In the genomic region with DNA sequence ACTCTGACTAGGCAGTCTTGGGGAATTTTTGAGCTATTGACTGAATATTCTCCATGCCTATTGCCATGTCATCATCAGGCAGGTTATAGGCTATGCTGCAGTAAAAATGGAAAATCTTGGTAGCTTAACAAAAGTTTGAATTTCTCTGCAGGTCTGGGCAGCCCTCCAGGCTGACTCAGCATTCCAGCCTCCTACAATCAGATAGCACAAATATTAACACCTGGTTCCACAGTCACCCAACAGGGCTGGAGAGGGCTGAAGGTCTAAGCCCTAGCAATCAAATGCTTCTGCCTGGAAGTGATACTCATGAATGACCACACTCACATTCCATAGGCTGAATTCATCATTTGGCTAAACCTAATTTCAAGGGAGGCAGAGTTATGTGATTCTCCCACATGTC, we compare ENCODE assay signal across 12 cellular contexts. TPM values are rescaled to one million over a fixed set of nuclear protein-coding genes. Genes with fewer than 3 reads are reported as not detected.
DNase-seq lines count a peak whose midpoint lies in the region; ATAC-seq and FAIRE-seq lines count a peak whose summit lies in the region.
"Had no signal": no experiment of that assay in that cellular context is flagged by ENCODE, and none has a peak within 500 bp of the region (broad histone marks: within the 10 kb centered on the region; RNA-seq: fewer than 3 reads in every experiment).

No MANE protein-coding gene starts in this region.

- H3K9me3 ChIP-seq in GM23248 (ENCODE audit: low read depth) (no peaks in the 10 kb centered on the region), small intestine (ENCODE audit: control insufficient read depth, low read depth) (no peaks in the 10 kb centered on the region)
- H3K9me3 ChIP-seq: Peyer's patch had no signal

- no peaks in the 10 kb centered on the region for H3K36me3 ChIP-seq in GM23248 (ENCODE audit: low read depth)
- no peaks in the 10 kb centered on the region for H3K36me3 ChIP-seq in small intestine (ENCODE audit: control insufficient read depth in 2 of 2, insufficient read depth in 2 of 2, low read length in 2 of 2)
- H3K36me3 ChIP-seq: Peyer's patch had no signal

- H3K4me1 ChIP-seq in GM23248 (ENCODE audit: insufficient read depth) (peaks cover 27% of the 10 kb centered on the region), small intestine (ENCODE audit: control insufficient read depth in 2 of 2, insufficient read depth in 1 of 2, low read depth in 1 of 2, low read length in 1 of 2) (peaks cover 0 to 9% of the 10 kb centered on the region in 2 donors)

- FAIRE-seq in small intestine (lab: Jason Lieb, UNC): no peak

- ATAC-seq in GM21367 (IDR thresholded peaks at IDR 0.05; ENCODE audit: unreplicated experiment): no peak
- ATAC-seq: stimulated activated effector memory CD8-positive, alpha-beta T cell treated with anti-CD3 and anti-CD28 coated beads, Interleukin-12 subunit alpha, Interleukin-12 subunit beta, amount 100 ng/mL, for 72 hours had no signal

- H3F3A ChIP-seq in GM23248 (ENCODE audit: insufficient read depth): peaks cover 13% of the 10 kb centered on the region

- no peak overlapping the region for H2AFZ ChIP-seq in GM23248

- H3K27me3 ChIP-seq in GM23248 (replicated peaks; ENCODE audit: insufficient read depth): no peaks in the 10 kb centered on the region
- no peaks in the 10 kb centered on the region for H3K27me3 ChIP-seq in small intestine (ENCODE audit: control insufficient read depth in 2 of 2, insufficient read depth in 2 of 2, low read length in 2 of 2)
- H3K27me3 ChIP-seq: Peyer's patch had no signal

- H3K79me2 ChIP-seq in GM23248 (ENCODE audit: insufficient read depth): no peaks in the 10 kb centered on the region

- H3K4me2 ChIP-seq in GM23248 (ENCODE audit: unreplicated experiment): peak overlapping the region; percentile 72

- peak overlapping the region; percentile 21; the same call in 1 of the 2 replicates for H3K9ac ChIP-seq in GM23248

- no peaks in the 10 kb centered on the region for H3K9me2 ChIP-seq in GM23248 (ENCODE audit: insufficient read depth)

- H4K20me1 ChIP-seq in GM23248 (ENCODE audit: insufficient read depth): no peaks in the 10 kb centered on the region

- in situ Hi-C loops in GM23248 (cut with MboI): no loop called here

- H3K27ac ChIP-seq in GM23248 (peak overlapping the region; percentile 80), small intestine (ENCODE audit: low read depth in 1 of 2, low read length in 1 of 2) (peak overlapping the region in 1 of 2 donors; percentile 8)

- DNase-seq in GM23248: peak; percentile 87
- DNase-seq in SW480 (ENCODE audit: low spot score): peak; percentile 81
- peak; percentile 95 for DNase-seq in glomerular visceral epithelial cell (ENCODE audit: extremely low spot score)
- DNase-seq in small intestine: peak; percentile 34
- no peak for DNase-seq in activated CD4-positive, alpha-beta T cell treated with anti-CD3 and anti-CD28 coated beads, Interleukin-2, amount 50 U/mL, for 4 hours
- no peak for DNase-seq in nucleus accumbens (lab: John Stamatoyannopoulos, UW)
- no peak for DNase-seq in NCI-H446 (lab: John Stamatoyannopoulos, UW)
- DNase-seq: NCI-H1048, Peyer's patch, retina had no signal

- H3K4me3 ChIP-seq in GM23248: peak overlapping the region; percentile 49
- H3K4me3 ChIP-seq in small intestine (ENCODE audit: low read depth in 1 of 2, low read length in 2 of 2): no peak overlapping the region
- H3K4me3 ChIP-seq: Peyer's patch had no signal

RNA-seq across cellular contexts. Expression of a gene that starts 9.6 kb away (rescaled TPM):
- 42.3 and 57.0 TPM in 2 replicates for total RNA-seq in GM23248 (2014; rRNA removed; shearing (Covaris generic))
- polyA plus RNA-seq in GM23248 (2016; fragmentation: Nextera tagmentation; extraction: Ambion mirVana) (40.9 and 42.8 TPM in 2 replicates), small intestine (10 to 100 TPM in 1 of 3 donors, 1 to 10 TPM in 2; 8.9 to 13.2 (median 9.2) TPM)

Comparison
In these comparisons a context has a peak if more than half of its experiments do, and no peak if none do; other contexts are left out.
1. DNase-seq: peak in GM23248 (single experiment), SW480 (single experiment), glomerular visceral epithelial cell (single experiment) and small intestine (single experiment); none in activated CD4-positive, alpha-beta T cell treated with anti-CD3 and anti-CD28 coated beads, Interleukin-2, amount 50 U/mL, for 4 hours (0 of 2), nucleus accumbens (0 of 56) and NCI-H446 (0 of 2).